Comparison of ENCODE assay signal across 8 cellular contexts in genomic region chr21:42009018-42009830, GRCh38.
A peak's percentile ranks its signal among the peaks of the same experiment; 100 is the strongest.
DNase-seq lines count a peak whose midpoint lies in the region; ATAC-seq and TF ChIP-seq lines count a peak whose summit lies in the region.

No MANE protein-coding gene starts in this region.

- peak overlapping the region; percentile 98 for H3K27ac ChIP-seq in WERI-Rb-1
- peak overlapping the region; percentile 100 for H3K27ac ChIP-seq in caudate nucleus (ENCODE audit: low read depth, low read length)

- TF ChIP-seq RAD21 in Ishikawa (IDR thresholded peaks at IDR 0.05; ENCODE audit: low read depth) = no peak; the same call in 1 of the 2 replicates

- no peak for TF ChIP-seq CTCF in WERI-Rb-1 (IDR thresholded peaks at IDR 0.05; ENCODE audit: low read depth, low read length)

- no peaks in the 10 kb centered on the region for H3K27me3 ChIP-seq in WERI-Rb-1 (ENCODE audit: insufficient read depth, low read depth, severe bottlenecking)

- no peaks in the 10 kb centered on the region for H3K9me3 ChIP-seq in WERI-Rb-1 (ENCODE audit: severe bottlenecking)

- H3K4me3 ChIP-seq in WERI-Rb-1 (ENCODE audit: low read depth, low read length) = peak overlapping the region; percentile 77

- peaks cover 29% of the 10 kb centered on the region for H3K36me3 ChIP-seq in WERI-Rb-1

- TF ChIP-seq EP300 in Ishikawa (IDR thresholded peaks at IDR 0.05; ENCODE audit: borderline replicate concordance) = no peak

- peak; percentile 15 for ATAC-seq in GM21447 (IDR thresholded peaks at IDR 0.05; ENCODE audit: unreplicated experiment)

- peak; percentile 78 for DNase-seq in EH (ENCODE audit: low read depth)
- DNase-seq in WERI-Rb-1 = peak; percentile 65
- peak in 31 of 61 donors; percentile 17 to 79 (median 56) for DNase-seq in caudate nucleus (lab: John Stamatoyannopoulos, UW)
- DNase-seq in kidney glomerular epithelial cell (lab: John Stamatoyannopoulos, UW) = peak; percentile 50
- DNase-seq in stimulated activated CD4-positive, alpha-beta T cell treated with anti-CD3 and anti-CD28 coated beads, Interleukin-1b, Interleukin-23, amount 100 ng/mL, for 4 hours (ENCODE audit: low read depth in 2 of 2) = peak; percentile 49 to 63
- DNase-seq in GDM1 (lab: John Stamatoyannopoulos, UW) = no peak

TF ChIP-seq in Ishikawa, 13 proteins besides CTCF, POLR2A, EP300 and RAD21:
- TF ChIP-seq ZBTB7A (IDR thresholded peaks at IDR 0.05; ENCODE audit: low read depth) (no peak), MAX (IDR thresholded peaks at IDR 0.05) (peak; percentile 16)
